15 cellular contexts compared by ENCODE assay signal in genomic region chr5:167730121-167730520, GRCh38.
A peak's percentile ranks its signal among the peaks of the same experiment; 100 is the strongest.
DNase-seq lines count a peak whose midpoint lies in the region; ATAC-seq and TF ChIP-seq lines count a peak whose summit lies in the region.
"Had no signal": no experiment of that assay in that cellular context is flagged by ENCODE, and none has a peak within 500 bp of the region (broad histone marks: within the 10 kb centered on the region; RNA-seq: fewer than 3 reads in every experiment).

No MANE protein-coding gene starts in this region.

- H3K36me3 ChIP-seq in breast epithelium (no peaks in the 10 kb centered on the region), tibial nerve (no peaks in the 10 kb centered on the region)
- H3K36me3 ChIP-seq: lower lobe of right lung had no signal

- TF ChIP-seq CTCF in MCF 10A (IDR thresholded peaks at IDR 0.05; ENCODE audit: unreplicated experiment): no peak
- TF ChIP-seq CTCF in breast epithelium (IDR thresholded peaks at IDR 0.05): no peak
- TF ChIP-seq CTCF in tibial nerve (IDR thresholded peaks at IDR 0.05): no peak

- DNase-seq in MCF 10A (ENCODE audit: unreplicated experiment) (peak; percentile 94), breast epithelium (ENCODE audit: low spot score in 2 of 2) (no peak), foreskin melanocyte (peak; percentile 48), tibial nerve (ENCODE audit: low spot score in 2 of 2) (no peak), OCI-M2 (lab: John Stamatoyannopoulos, UW; ENCODE audit: unreplicated experiment) (no peak), NCI-H345 (lab: John Stamatoyannopoulos, UW) (no peak)
- DNase-seq: activated CD4-positive, CD25-positive, alpha-beta regulatory T cell treated with anti-CD3 and anti-CD28 coated beads, Interleukin-2, amount 50 U/mL, for 72 hours; caudate nucleus; lower lobe of right lung; NCI-H69; stimulated activated CD4-positive, alpha-beta T cell treated with anti-CD3 and anti-CD28 coated beads, Interleukin-2, amount 100 ng/mL, for 48 hours; stimulated activated naive CD8-positive, alpha-beta T cell treated with anti-CD3 and anti-CD28 coated beads, Interleukin-15, amount 100 ng/mL, for 72 hours had no signal

- no peaks in the 10 kb centered on the region for H3K9me3 Mint-ChIP-seq in MCF 10A (ENCODE audit: unreplicated experiment)
- H3K9me3 Mint-ChIP-seq in activated T-helper 17 cell treated with anti-CD3 and anti-CD28 coated beads, Interleukin-2, amount 50 U/mL, for 72 hours: no peaks in the 10 kb centered on the region
- H3K9me3 Mint-ChIP-seq: stimulated activated naive CD8-positive, alpha-beta T cell treated with anti-CD3 and anti-CD28 coated beads, Interleukin-15, amount 100 ng/mL, for 72 hours had no signal

- H3K27ac Mint-ChIP-seq in MCF 10A (ENCODE audit: low read depth, unreplicated experiment): peak overlapping the region; percentile 32
- no peak overlapping the region for H3K27ac Mint-ChIP-seq in activated T-helper 17 cell treated with anti-CD3 and anti-CD28 coated beads, Interleukin-2, amount 50 U/mL, for 72 hours
- H3K27ac Mint-ChIP-seq: stimulated activated naive CD8-positive, alpha-beta T cell treated with anti-CD3 and anti-CD28 coated beads, Interleukin-15, amount 100 ng/mL, for 72 hours had no signal

- H3K27ac ChIP-seq in breast epithelium: no peak overlapping the region
- peak overlapping the region in 1 of 4 donors; percentile 5 for H3K27ac ChIP-seq in tibial nerve
- H3K27ac ChIP-seq: lower lobe of right lung, parathyroid adenoma had no signal

- H3K4me1 ChIP-seq in breast epithelium (no peaks in the 10 kb centered on the region), tibial nerve (peaks cover 0 to 7% (median 0%) of the 10 kb centered on the region in 4 donors)
- H3K4me1 ChIP-seq: lower lobe of right lung, parathyroid adenoma had no signal

- intact Hi-C loops in MCF 10A (cut with micrococcal nuclease) (no loop called here), breast epithelium (cut with DNase I; ENCODE audit: low total_unique reads) (no loop called here)

- no peak overlapping the region for H3K4me3 ChIP-seq in breast epithelium
- H3K4me3 ChIP-seq in tibial nerve: no peak overlapping the region
- H3K4me3 ChIP-seq: lower lobe of right lung had no signal

- no peak overlapping the region for H3K4me3 Mint-ChIP-seq in MCF 10A (ENCODE audit: unreplicated experiment)
- no peak overlapping the region for H3K4me3 Mint-ChIP-seq in activated T-helper 17 cell treated with anti-CD3 and anti-CD28 coated beads, Interleukin-2, amount 50 U/mL, for 72 hours
- H3K4me3 Mint-ChIP-seq: stimulated activated naive CD8-positive, alpha-beta T cell treated with anti-CD3 and anti-CD28 coated beads, Interleukin-15, amount 100 ng/mL, for 72 hours had no signal

- 50 to 51% methylated on average over 3 of the region's 3 CpGs for WGBS in tibial nerve, 2 donors

- TF ChIP-seq POLR2A in breast epithelium (IDR thresholded peaks at IDR 0.05) (no peak), tibial nerve (IDR thresholded peaks at IDR 0.05) (no peak)

- ATAC-seq in activated T-helper 17 cell treated with anti-CD3 and anti-CD28 coated beads, Interleukin-2, amount 50 U/mL, for 72 hours (replicated peaks): peak; percentile 80
- no peak for ATAC-seq in GM21723 (IDR thresholded peaks at IDR 0.05; ENCODE audit: unreplicated experiment)
- ATAC-seq: lower lobe of right lung; stimulated activated naive CD8-positive, alpha-beta T cell treated with anti-CD3 and anti-CD28 coated beads, Interleukin-15, amount 100 ng/mL, for 72 hours had no signal

- POLR2A ChIA-PET in MCF 10A (lab: Yijun Ruan, JAX): interaction anchor here (0.6 to 2.9 kb wide), 15 partner anchors 12 to 121 kb away, joined by 3 to 17 read pairs (median 3); no protein-coding TSS in a partner anchor

- H3K27me3 ChIP-seq in breast epithelium (no peaks in the 10 kb centered on the region), tibial nerve (no peaks in the 10 kb centered on the region)

- no peaks in the 10 kb centered on the region for H3K36me3 Mint-ChIP-seq in MCF 10A (ENCODE audit: insufficient read depth, unreplicated experiment)
- no peaks in the 10 kb centered on the region for H3K36me3 Mint-ChIP-seq in activated T-helper 17 cell treated with anti-CD3 and anti-CD28 coated beads, Interleukin-2, amount 50 U/mL, for 72 hours (ENCODE audit: low read depth)

- H3K4me1 Mint-ChIP-seq in MCF 10A (ENCODE audit: insufficient read depth, unreplicated experiment): peaks cover 15% of the 10 kb centered on the region
- no peaks in the 10 kb centered on the region for H3K4me1 Mint-ChIP-seq in activated T-helper 17 cell treated with anti-CD3 and anti-CD28 coated beads, Interleukin-2, amount 50 U/mL, for 72 hours
- H3K4me1 Mint-ChIP-seq: stimulated activated naive CD8-positive, alpha-beta T cell treated with anti-CD3 and anti-CD28 coated beads, Interleukin-15, amount 100 ng/mL, for 72 hours had no signal

- TF ChIP-seq EP300 in tibial nerve (IDR thresholded peaks at IDR 0.05): no peak

- CTCF ChIA-PET in MCF 10A (lab: Yijun Ruan, JAX): interaction anchor here (0.5 to 4.3 kb wide), 15 partner anchors 11 to 490 kb away, joined by 3 to 25 read pairs (median 3); no protein-coding TSS in a partner anchor

- BruUV-seq in MCF 10A (replicated peaks; lab: Mats Ljungman, UMichigan): no TSS peak

- H3K9me3 ChIP-seq in breast epithelium (no peaks in the 10 kb centered on the region), tibial nerve (no peaks in the 10 kb centered on the region)
- H3K9me3 ChIP-seq: lower lobe of right lung had no signal

- H3K27me3 Mint-ChIP-seq in MCF 10A (ENCODE audit: insufficient read depth, unreplicated experiment): no peaks in the 10 kb centered on the region
- no peaks in the 10 kb centered on the region for H3K27me3 Mint-ChIP-seq in activated T-helper 17 cell treated with anti-CD3 and anti-CD28 coated beads, Interleukin-2, amount 50 U/mL, for 72 hours
- H3K27me3 Mint-ChIP-seq: stimulated activated naive CD8-positive, alpha-beta T cell treated with anti-CD3 and anti-CD28 coated beads, Interleukin-15, amount 100 ng/mL, for 72 hours had no signal

Comparison
In these comparisons a context has a peak if more than half of its experiments do, and no peak if none do; other contexts are left out.
1. DNase-seq: peak in MCF 10A (single experiment) and foreskin melanocyte (single experiment); none in breast epithelium (0 of 2), tibial nerve (0 of 2), OCI-M2 (single experiment) and NCI-H345 (single experiment).